8 cellular contexts compared by ENCODE assay signal in genomic region chr3:12869025-12869695, GRCh38. TPM values are rescaled to one million over a fixed set of nuclear protein-coding genes. Genes with fewer than 3 reads are reported as not detected.
DNase-seq lines count a peak whose midpoint lies in the region; ATAC-seq and TF ChIP-seq lines count a peak whose summit lies in the region.

No MANE protein-coding gene starts in this region.

- TF ChIP-seq CTCF in choroid plexus epithelial cell (conservative IDR thresholded peaks at IDR 0.05; ENCODE audit: low read depth, low read length): no peak

- ATAC-seq in GM21447 (IDR thresholded peaks at IDR 0.05; ENCODE audit: unreplicated experiment): peak; percentile 52

- peak; percentile 9 for DNase-seq in DMS114 treated with DMSO at 0.1 percent for 48 hours (lab: John Stamatoyannopoulos, UW; ENCODE audit: unreplicated experiment)
- DNase-seq in NCI-H774 (lab: John Stamatoyannopoulos, UW): peak; percentile 11
- peak; percentile 14 for DNase-seq in choroid plexus epithelial cell (ENCODE audit: low read depth)
- peak; percentile 53 for DNase-seq in mucosa of gallbladder (ENCODE audit: low spot score)
- no peak for DNase-seq in SW 1271 (lab: John Stamatoyannopoulos, UW)
- DNase-seq in GF-D8 (lab: John Stamatoyannopoulos, UW): no peak
- no peak for DNase-seq in putamen (ENCODE audit: low spot score)

- peak overlapping the region; percentile 45 for H3K4me3 ChIP-seq in choroid plexus epithelial cell (ENCODE audit: low read depth, low read length)

RNA-seq across cellular contexts. Expression of gene RPL32, which starts 27.8 kb away (rescaled TPM):
- 975 TPM for total RNA-seq in mucosa of gallbladder

Comparison
In these comparisons a context has a peak if more than half of its experiments do, and no peak if none do; other contexts are left out.
1. DNase-seq: peak in DMS114 treated with DMSO at 0.1 percent for 48 hours (single experiment), NCI-H774 (single experiment), choroid plexus epithelial cell (single experiment) and mucosa of gallbladder (single experiment); none in SW 1271 (0 of 2), GF-D8 (single experiment) and putamen (single experiment).